Comparison of ENCODE assay signal across 9 cellular contexts in the genomic region with DNA sequence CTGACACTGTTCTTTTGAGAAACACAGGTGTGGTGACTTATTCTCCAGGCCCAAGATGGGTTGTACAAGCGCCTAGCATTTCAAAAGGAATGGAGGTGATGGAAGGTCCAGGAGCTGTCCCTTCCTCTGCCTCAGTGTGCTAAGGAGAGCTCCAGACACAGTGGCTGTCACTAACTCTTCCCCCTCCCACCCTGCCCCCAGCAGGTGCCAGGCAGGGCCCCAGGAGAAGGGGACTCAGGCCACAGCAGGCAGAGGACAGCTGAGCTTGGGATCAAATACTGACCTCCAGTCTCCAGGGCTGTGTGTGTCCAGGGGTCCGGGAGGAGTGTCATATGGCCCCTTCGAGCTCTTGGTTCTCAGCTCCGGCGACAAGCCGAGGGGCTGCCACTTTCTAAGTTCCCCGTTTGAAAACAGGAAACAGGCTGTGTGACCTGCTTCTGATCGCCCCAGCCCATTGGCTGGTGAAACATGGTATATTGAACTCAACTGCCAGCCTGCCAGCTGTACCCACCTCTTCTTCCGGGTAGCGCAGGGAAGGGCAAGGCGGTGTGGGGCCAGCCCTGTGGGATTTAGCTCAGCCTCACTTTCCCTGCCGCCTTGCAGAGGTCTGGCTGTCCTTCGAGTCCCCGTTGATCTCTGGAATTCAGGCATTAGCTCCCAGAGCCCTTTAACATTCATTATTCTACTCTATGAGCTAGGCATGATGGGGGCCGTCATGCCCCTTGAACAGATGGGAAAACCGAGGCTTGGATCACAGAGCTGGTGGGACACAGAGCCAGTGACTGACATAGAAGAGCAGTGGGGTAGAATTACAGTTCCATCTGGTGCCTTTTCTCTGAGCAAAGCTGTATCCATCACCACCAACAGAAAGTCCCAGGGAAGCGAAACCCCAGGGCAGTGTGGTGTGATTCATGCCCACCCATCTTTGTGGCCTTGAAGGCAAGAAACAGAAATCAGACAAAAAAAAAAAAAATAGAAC. TPM values are rescaled to one million over a fixed set of nuclear protein-coding genes. Genes with fewer than 3 reads are reported as not detected.
DNase-seq lines count a peak whose midpoint lies in the region; ATAC-seq and TF ChIP-seq lines count a peak whose summit lies in the region.
"Had no signal": no experiment of that assay in that cellular context is flagged by ENCODE, and none has a peak within 500 bp of the region (broad histone marks: within the 10 kb centered on the region; RNA-seq: fewer than 3 reads in every experiment).

A gene with protein sequence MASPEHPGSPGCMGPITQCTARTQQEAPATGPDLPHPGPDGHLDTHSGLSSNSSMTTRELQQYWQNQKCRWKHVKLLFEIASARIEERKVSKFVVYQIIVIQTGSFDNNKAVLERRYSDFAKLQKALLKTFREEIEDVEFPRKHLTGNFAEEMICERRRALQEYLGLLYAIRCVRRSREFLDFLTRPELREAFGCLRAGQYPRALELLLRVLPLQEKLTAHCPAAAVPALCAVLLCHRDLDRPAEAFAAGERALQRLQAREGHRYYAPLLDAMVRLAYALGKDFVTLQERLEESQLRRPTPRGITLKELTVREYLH (minus strand): TSS at position 406 of the 979 bp plus-strand sequence. CDS start 3,786 bp downstream, outside the sequence.

- H3K4me3 ChIP-seq in heart right ventricle = peak within 1 kb of the TSS in 7 of 10 donors; percentile 23 to 68 (median 27)

- H3K4me1 ChIP-seq in heart right ventricle = peaks cover 0 to 67% (median 0%) of the 10 kb centered on the region in 9 donors

- peak within 1 kb of the TSS in 4 of 10 donors; percentile 18 to 97 (median 56) for H3K27ac ChIP-seq in heart right ventricle
- H3K27ac ChIP-seq: VCaP had no signal

- 72 to 83% methylated on average over 17 of the region's 17 CpGs for WGBS in heart right ventricle, 2 donors

- no peaks in the 10 kb centered on the region for H3K9me3 ChIP-seq in heart right ventricle

- H3K36me3 ChIP-seq in heart right ventricle = peaks cover 0 to 14% (median 0%) of the 10 kb centered on the region in 9 donors

- ATAC-seq in GM19395 (IDR thresholded peaks at IDR 0.05; ENCODE audit: unreplicated experiment) = peak; percentile 53
- ATAC-seq in HG03460 (IDR thresholded peaks at IDR 0.05; ENCODE audit: unreplicated experiment) = peak; percentile 54
- peak in 7 of 8 donors; percentile 49 to 70 (median 62) for ATAC-seq in heart right ventricle
- ATAC-seq in stimulated activated naive CD8-positive, alpha-beta T cell treated with anti-CD3 and anti-CD28 coated beads, Interleukin-15, Interleukin-2, amounts not matched to agents 100 U/mL and 50 U/mL, for 24 hours = peak; percentile 69

- peak; percentile 31 to 54 for DNase-seq in activated CD4-positive, alpha-beta T cell treated with anti-CD3 and anti-CD28 coated beads, Interleukin-2, amount 50 U/mL, for 24 hours (ENCODE audit: low read depth in 1 of 2, low spot score in 1 of 2)
- DNase-seq in heart right ventricle (no peak), superior temporal gyrus (ENCODE audit: extremely low spot score) (no peak), NCI-H146 treated with DMSO at 0.1 percent for 48 hours (lab: John Stamatoyannopoulos, UW; ENCODE audit: unreplicated experiment) (no peak)
- peak; percentile 63 for DNase-seq in stimulated activated naive CD8-positive, alpha-beta T cell treated with anti-CD3 and anti-CD28 coated beads, Interleukin-15, Interleukin-2, amounts not matched to agents 100 U/mL and 50 U/mL, for 24 hours

- TF ChIP-seq CTCF in heart right ventricle (IDR thresholded peaks at IDR 0.05) = no peak

- intact Hi-C loops in heart right ventricle (cut with DNase I) = no loop called here

- peaks cover 0 to 5% (median 0%) of the 10 kb centered on the region in 7 donors for H3K27me3 ChIP-seq in heart right ventricle

RNA-seq across cellular contexts. Expression of the gene that starts here (rescaled TPM):
- 1 to 10 TPM in 3 of 10 donors, under 1 TPM in 7; 0.08 to 7.1 (median 0.70) TPM for total RNA-seq in heart right ventricle
- polyA plus RNA-seq in heart right ventricle = under 1 TPM; 0.32 to 0.59 TPM
- total RNA-seq: kidney epithelial cell had no signal

Comparison
In these comparisons a context has a peak if more than half of its experiments do, and no peak if none do; other contexts are left out.
1. DNase-seq: peak in activated CD4-positive, alpha-beta T cell treated with anti-CD3 and anti-CD28 coated beads, Interleukin-2, amount 50 U/mL, for 24 hours (2 of 2) and stimulated activated naive CD8-positive, alpha-beta T cell treated with anti-CD3 and anti-CD28 coated beads, Interleukin-15, Interleukin-2, amounts not matched to agents 100 U/mL and 50 U/mL, for 24 hours (single experiment); none in heart right ventricle (0 of 2), superior temporal gyrus (single experiment) and NCI-H146 treated with DMSO at 0.1 percent for 48 hours (single experiment).
2. Peak in every context shown above with its lines, with median percentiles within 50 percentile points of each other: ATAC-seq.